Comparison of ENCODE assay signal across 11 cellular contexts in genomic region chr10:77500754-77501151, GRCh38.
DNase-seq lines count a peak whose midpoint lies in the region; ATAC-seq and TF ChIP-seq lines count a peak whose summit lies in the region.
"Had no signal": no experiment of that assay in that cellular context is flagged by ENCODE, and none has a peak within 500 bp of the region (broad histone marks: within the 10 kb centered on the region; RNA-seq: fewer than 3 reads in every experiment).

No MANE protein-coding gene starts in this region.

- peaks cover 34% of the 10 kb centered on the region for H3K4me1 Mint-ChIP-seq in stimulated activated effector memory CD8-positive, alpha-beta T cell treated with anti-CD3 and anti-CD28 coated beads, Interleukin-12 subunit alpha, Interleukin-12 subunit beta, amount 100 ng/mL, for 72 hours

- H3K9ac ChIP-seq in MM.1S (ENCODE audit: low read length), result no peak overlapping the region

- H3K27ac Mint-ChIP-seq in stimulated activated effector memory CD8-positive, alpha-beta T cell treated with anti-CD3 and anti-CD28 coated beads, Interleukin-12 subunit alpha, Interleukin-12 subunit beta, amount 100 ng/mL, for 72 hours, result peak overlapping the region; percentile 77

- no peaks in the 10 kb centered on the region for H3K9me2 ChIP-seq in MM.1S (replicated peaks; ENCODE audit: insufficient read depth, low read length)

- no peaks in the 10 kb centered on the region for H4K20me1 ChIP-seq in MM.1S (ENCODE audit: insufficient read depth, low read length)

- H3K79me2 ChIP-seq in MM.1S (ENCODE audit: low read length), result no peaks in the 10 kb centered on the region

- H2AFZ ChIP-seq in MM.1S (ENCODE audit: low read length), result no peak overlapping the region

- H3K9me3 Mint-ChIP-seq in stimulated activated effector memory CD8-positive, alpha-beta T cell treated with anti-CD3 and anti-CD28 coated beads, Interleukin-12 subunit alpha, Interleukin-12 subunit beta, amount 100 ng/mL, for 72 hours, result no peaks in the 10 kb centered on the region
- H3K9me3 Mint-ChIP-seq: activated T-cell treated with anti-CD3 and anti-CD28 coated beads, Interleukin-2, amount 50 U/mL, for 4 hours had no signal

- H3K27me3 ChIP-seq in RWPE2 (ENCODE audit: insufficient read depth, poor library complexity, severe bottlenecking) (no peaks in the 10 kb centered on the region), MM.1S (replicated peaks; ENCODE audit: insufficient read depth, low read length) (no peaks in the 10 kb centered on the region)

- H3K27ac ChIP-seq in RWPE2 (ENCODE audit: poor library complexity, severe bottlenecking), result peak overlapping the region; percentile 53
- H3K27ac ChIP-seq in MM.1S (ENCODE audit: low read length), result no peak overlapping the region
- H3K27ac ChIP-seq: SK-N-MC had no signal

- DNase-seq in RWPE2 (ENCODE audit: low spot score) (no peak), sciatic nerve (ENCODE audit: low spot score) (no peak), anterior cingulate cortex (lab: John Stamatoyannopoulos, UW) (no peak), MM.1S (no peak)
- DNase-seq in stimulated activated effector memory CD8-positive, alpha-beta T cell treated with anti-CD3 and anti-CD28 coated beads, Interleukin-12 subunit alpha, Interleukin-12 subunit beta, amount 100 ng/mL, for 72 hours (ENCODE audit: low spot score in 2 of 2), result no peak
- DNase-seq: activated T-cell treated with anti-CD3 and anti-CD28 coated beads, Interleukin-2, amount 50 U/mL, for 4 hours; NCI-H2029 treated with DMSO at 0.1 percent for 48 hours had no signal

- no peaks in the 10 kb centered on the region for H3F3A ChIP-seq in MM.1S (ENCODE audit: insufficient read depth, low read length)

- TF ChIP-seq CTCF in RWPE2 (IDR thresholded peaks at IDR 0.05; ENCODE audit: poor library complexity, severe bottlenecking) (no peak), MM.1S (IDR thresholded peaks at IDR 0.05; ENCODE audit: low read length) (no peak)

- H3K4me3 ChIP-seq in RWPE2 (ENCODE audit: severe bottlenecking), result no peak overlapping the region
- H3K4me3 ChIP-seq in MM.1S (ENCODE audit: low read length), result no peak overlapping the region
- H3K4me3 ChIP-seq: SK-N-MC had no signal

- ATAC-seq in GM19452 (IDR thresholded peaks at IDR 0.05; ENCODE audit: unreplicated experiment) (peak; percentile 61), HG02885 (IDR thresholded peaks at IDR 0.05; ENCODE audit: poor library complexity, unreplicated experiment) (peak; percentile 85), RWPE2 (ENCODE audit: low read depth) (no peak), sciatic nerve (no peak), GM21367 (IDR thresholded peaks at IDR 0.05; ENCODE audit: unreplicated experiment) (no peak)
- ATAC-seq in stimulated activated effector memory CD8-positive, alpha-beta T cell treated with anti-CD3 and anti-CD28 coated beads, Interleukin-12 subunit alpha, Interleukin-12 subunit beta, amount 100 ng/mL, for 72 hours, result peak; percentile 82

- intact Hi-C loops in sciatic nerve (cut with DNase I), result no loop called here

- H3K4me1 ChIP-seq in RWPE2 (ENCODE audit: insufficient read depth, poor library complexity, severe bottlenecking) (peaks cover 31% of the 10 kb centered on the region), MM.1S (ENCODE audit: low read length) (no peaks in the 10 kb centered on the region)

- H3K9me3 ChIP-seq in RWPE2 (ENCODE audit: severe bottlenecking) (no peaks in the 10 kb centered on the region), MM.1S (replicated peaks; ENCODE audit: insufficient read depth, low read length) (no peaks in the 10 kb centered on the region)

- peak overlapping the region; percentile 43 for H3K4me3 Mint-ChIP-seq in stimulated activated effector memory CD8-positive, alpha-beta T cell treated with anti-CD3 and anti-CD28 coated beads, Interleukin-12 subunit alpha, Interleukin-12 subunit beta, amount 100 ng/mL, for 72 hours
- H3K4me3 Mint-ChIP-seq: activated T-cell treated with anti-CD3 and anti-CD28 coated beads, Interleukin-2, amount 50 U/mL, for 4 hours had no signal

- no peaks in the 10 kb centered on the region for H3K36me3 Mint-ChIP-seq in stimulated activated effector memory CD8-positive, alpha-beta T cell treated with anti-CD3 and anti-CD28 coated beads, Interleukin-12 subunit alpha, Interleukin-12 subunit beta, amount 100 ng/mL, for 72 hours

- H3K36me3 ChIP-seq in RWPE2 (ENCODE audit: low read depth) (no peaks in the 10 kb centered on the region), MM.1S (replicated peaks; ENCODE audit: insufficient read depth, low read length) (no peaks in the 10 kb centered on the region)

- no peak overlapping the region for H3K4me2 ChIP-seq in MM.1S (ENCODE audit: low read depth, low read length)

Comparison
In these comparisons a context has a peak if more than half of its experiments do, and no peak if none do; other contexts are left out.
1. ATAC-seq: peak in GM19452 (single experiment), HG02885 (single experiment) and stimulated activated effector memory CD8-positive, alpha-beta T cell treated with anti-CD3 and anti-CD28 coated beads, Interleukin-12 subunit alpha, Interleukin-12 subunit beta, amount 100 ng/mL, for 72 hours (single experiment); none in RWPE2 (single experiment), sciatic nerve (single experiment) and GM21367 (single experiment).